In genomic region chr4:139084425-139085093, GRCh38 we compare ENCODE assay signal across 8 cellular contexts.
DNase-seq lines count a peak whose midpoint lies in the region; ATAC-seq and TF ChIP-seq lines count a peak whose summit lies in the region.

No MANE protein-coding gene starts in this region.

- H3K9me3 Mint-ChIP-seq in activated T-cell treated with anti-CD3 and anti-CD28 coated beads, Interleukin-2, amount 50 U/mL, for 72 hours = no peaks in the 10 kb centered on the region

- DNase-seq in activated T-cell treated with anti-CD3 and anti-CD28 coated beads, Interleukin-2, amount 50 U/mL, for 72 hours = no peak
- no peak for DNase-seq in activated T-cell treated with anti-CD3 and anti-CD28 coated beads for 4 hours
- peak; percentile 55 for DNase-seq in SHP77 treated with DMSO at 0.1 percent for 48 hours (lab: John Stamatoyannopoulos, UW)
- no peak for DNase-seq in esophagus muscularis mucosa (ENCODE audit: extremely low spot score)
- no peak for DNase-seq in ovary
- no peak for DNase-seq in NCI-H2171 treated with DMSO at 0.1 percent for 48 hours (lab: John Stamatoyannopoulos, UW)
- no peak for DNase-seq in NCI-H187 (lab: John Stamatoyannopoulos, UW)

- intact Hi-C loops in esophagus muscularis mucosa (cut with DNase I) = loop anchor here (5.0 to 10.0 kb wide), 3 partner anchors 52 to 370 kb away; partner anchors contain the start of gene RAB33B
- intact Hi-C loops in ovary (cut with DNase I) = loop anchor here in 2 of 4 donors (5.0 to 10.0 kb wide), 3 partner anchors 50 to 220 kb away; partner anchors contain the start of genes ELF2 (in 1 of the 2), NAA15 (in 1 of the 2) and NDUFC1 (in 1 of the 2)

- H3K36me3 ChIP-seq in esophagus muscularis mucosa (no peaks in the 10 kb centered on the region), ovary (no peaks in the 10 kb centered on the region)

- no peak for ATAC-seq in activated T-cell treated with anti-CD3 and anti-CD28 coated beads, Interleukin-2, amount 50 U/mL, for 72 hours (replicated peaks in 1 of 2)
- ATAC-seq in HG03354 (IDR thresholded peaks at IDR 0.05; ENCODE audit: poor library complexity, severe bottlenecking, unreplicated experiment) = no peak

- WGBS in esophagus muscularis mucosa = 3% methylated on average over 3 of the region's 32 CpGs
- WGBS in ovary, 3 donors = 0% methylated on average over 10 to 32 of the region's 32 CpGs

- TF ChIP-seq CTCF in esophagus muscularis mucosa (IDR thresholded peaks at IDR 0.05) = no peak
- TF ChIP-seq CTCF in ovary (IDR thresholded peaks at IDR 0.05) = no peak

- peak overlapping the region; percentile 96 for H3K27ac Mint-ChIP-seq in activated T-cell treated with anti-CD3 and anti-CD28 coated beads, Interleukin-2, amount 50 U/mL, for 72 hours

- H3K27me3 Mint-ChIP-seq in activated T-cell treated with anti-CD3 and anti-CD28 coated beads, Interleukin-2, amount 50 U/mL, for 72 hours (ENCODE audit: low read depth) = no peaks in the 10 kb centered on the region

- H3K4me1 ChIP-seq in esophagus muscularis mucosa (peaks cover 26 to 45% (median 39%) of the 10 kb centered on the region in 4 donors), ovary (ENCODE audit: insufficient read depth) (no peaks in the 10 kb centered on the region)

- peak overlapping the region; percentile 70 to 89 (median 78) for H3K4me3 ChIP-seq in esophagus muscularis mucosa
- peak overlapping the region; percentile 76 for H3K4me3 ChIP-seq in ovary

- H3K27me3 ChIP-seq in esophagus muscularis mucosa (no peaks in the 10 kb centered on the region), ovary (no peaks in the 10 kb centered on the region)

- TF ChIP-seq POLR2A in esophagus muscularis mucosa (IDR thresholded peaks at IDR 0.05; ENCODE audit: low read depth) (no peak), ovary (IDR thresholded peaks at IDR 0.05) (no peak)

- TF ChIP-seq EP300 in esophagus muscularis mucosa (IDR thresholded peaks at IDR 0.05) = no peak
- no peak for TF ChIP-seq EP300 in ovary (IDR thresholded peaks at IDR 0.05)

- peaks cover 34% of the 10 kb centered on the region for H3K4me1 Mint-ChIP-seq in activated T-cell treated with anti-CD3 and anti-CD28 coated beads, Interleukin-2, amount 50 U/mL, for 72 hours (ENCODE audit: low read depth)

- peak overlapping the region; percentile 90 to 93 for H3K4me3 Mint-ChIP-seq in activated T-cell treated with anti-CD3 and anti-CD28 coated beads, Interleukin-2, amount 50 U/mL, for 72 hours

- peaks cover 9 to 10% of the 10 kb centered on the region in 2 donors for H3K36me3 Mint-ChIP-seq in activated T-cell treated with anti-CD3 and anti-CD28 coated beads, Interleukin-2, amount 50 U/mL, for 72 hours (ENCODE audit: insufficient read depth in 2 of 2)

- H3K9me3 ChIP-seq in esophagus muscularis mucosa (no peaks in the 10 kb centered on the region), ovary (no peaks in the 10 kb centered on the region)

- H3K27ac ChIP-seq in esophagus muscularis mucosa (replicated peaks in 1 of 4) (peak overlapping the region; percentile 90 to 97 (median 96)), ovary (peak overlapping the region; percentile 88 to 92)
